2 cellular contexts compared by ENCODE assay signal in the genomic region with DNA sequence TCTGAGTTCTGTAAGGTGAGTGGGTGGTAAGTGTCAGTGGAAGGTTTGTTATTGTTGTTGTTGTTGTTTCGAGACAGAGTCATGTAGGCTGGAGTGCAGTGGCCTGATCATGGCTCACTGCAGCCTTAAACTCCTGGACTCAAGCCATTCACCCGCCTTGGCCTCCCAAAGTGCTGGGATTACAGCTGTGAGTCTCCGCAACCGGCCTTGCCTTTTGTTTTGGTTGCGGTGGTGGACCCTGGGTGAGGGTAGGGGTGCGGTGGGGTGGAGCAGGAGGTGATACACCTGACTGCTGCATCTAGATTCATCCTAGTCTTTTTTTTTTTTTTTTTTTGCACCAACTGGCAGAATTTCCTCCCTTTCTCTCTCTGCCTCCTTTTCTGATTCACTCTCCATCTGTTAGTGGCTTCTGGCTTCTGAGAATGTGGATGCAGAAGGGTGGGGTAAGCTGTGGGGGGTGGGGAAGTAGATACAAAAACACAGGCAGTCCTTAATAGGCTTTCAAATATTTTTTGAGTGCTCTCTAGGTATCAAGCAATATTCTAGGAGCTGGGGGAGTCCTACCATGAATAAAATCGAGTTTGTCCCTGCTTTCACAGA.
TF ChIP-seq lines count a peak whose summit lies in the region.

No MANE protein-coding gene starts in this region.

TF ChIP-seq in GM12891, 5 proteins besides CTCF, POLR2A, EP300 and RAD21:
- no peak for TF ChIP-seq SPI1 (IDR thresholded peaks at IDR 0.05; ENCODE audit: low read depth, low read length)
- TF ChIP-seq TAF1 (IDR thresholded peaks at IDR 0.05; ENCODE audit: low read depth, low read length) = no peak
- TF ChIP-seq POLR2AphosphoS5 (IDR thresholded peaks at IDR 0.05; ENCODE audit: low read depth, low read length) = no peak
- no peak for TF ChIP-seq POU2F2 (IDR thresholded peaks at IDR 0.05; ENCODE audit: low read depth, low read length)
- no peak for TF ChIP-seq PAX5 (IDR thresholded peaks at IDR 0.05; ENCODE audit: insufficient read depth, low read length, severe bottlenecking)

TF ChIP-seq in H1, 55 proteins besides CTCF, POLR2A, EP300 and RAD21:
- TF ChIP-seq SP1 (IDR thresholded peaks at IDR 0.05; ENCODE audit: low read depth, low read length) = no peak
- TF ChIP-seq KDM4A (IDR thresholded peaks at IDR 0.05; ENCODE audit: low read depth, low read length, severe bottlenecking) = no peak
- TF ChIP-seq HDAC2 (IDR thresholded peaks at IDR 0.05; ENCODE audit: borderline replicate concordance in 1 of 2, low read depth in 2 of 2, low read length in 2 of 2) = no peak
- TF ChIP-seq, protein P1, sequence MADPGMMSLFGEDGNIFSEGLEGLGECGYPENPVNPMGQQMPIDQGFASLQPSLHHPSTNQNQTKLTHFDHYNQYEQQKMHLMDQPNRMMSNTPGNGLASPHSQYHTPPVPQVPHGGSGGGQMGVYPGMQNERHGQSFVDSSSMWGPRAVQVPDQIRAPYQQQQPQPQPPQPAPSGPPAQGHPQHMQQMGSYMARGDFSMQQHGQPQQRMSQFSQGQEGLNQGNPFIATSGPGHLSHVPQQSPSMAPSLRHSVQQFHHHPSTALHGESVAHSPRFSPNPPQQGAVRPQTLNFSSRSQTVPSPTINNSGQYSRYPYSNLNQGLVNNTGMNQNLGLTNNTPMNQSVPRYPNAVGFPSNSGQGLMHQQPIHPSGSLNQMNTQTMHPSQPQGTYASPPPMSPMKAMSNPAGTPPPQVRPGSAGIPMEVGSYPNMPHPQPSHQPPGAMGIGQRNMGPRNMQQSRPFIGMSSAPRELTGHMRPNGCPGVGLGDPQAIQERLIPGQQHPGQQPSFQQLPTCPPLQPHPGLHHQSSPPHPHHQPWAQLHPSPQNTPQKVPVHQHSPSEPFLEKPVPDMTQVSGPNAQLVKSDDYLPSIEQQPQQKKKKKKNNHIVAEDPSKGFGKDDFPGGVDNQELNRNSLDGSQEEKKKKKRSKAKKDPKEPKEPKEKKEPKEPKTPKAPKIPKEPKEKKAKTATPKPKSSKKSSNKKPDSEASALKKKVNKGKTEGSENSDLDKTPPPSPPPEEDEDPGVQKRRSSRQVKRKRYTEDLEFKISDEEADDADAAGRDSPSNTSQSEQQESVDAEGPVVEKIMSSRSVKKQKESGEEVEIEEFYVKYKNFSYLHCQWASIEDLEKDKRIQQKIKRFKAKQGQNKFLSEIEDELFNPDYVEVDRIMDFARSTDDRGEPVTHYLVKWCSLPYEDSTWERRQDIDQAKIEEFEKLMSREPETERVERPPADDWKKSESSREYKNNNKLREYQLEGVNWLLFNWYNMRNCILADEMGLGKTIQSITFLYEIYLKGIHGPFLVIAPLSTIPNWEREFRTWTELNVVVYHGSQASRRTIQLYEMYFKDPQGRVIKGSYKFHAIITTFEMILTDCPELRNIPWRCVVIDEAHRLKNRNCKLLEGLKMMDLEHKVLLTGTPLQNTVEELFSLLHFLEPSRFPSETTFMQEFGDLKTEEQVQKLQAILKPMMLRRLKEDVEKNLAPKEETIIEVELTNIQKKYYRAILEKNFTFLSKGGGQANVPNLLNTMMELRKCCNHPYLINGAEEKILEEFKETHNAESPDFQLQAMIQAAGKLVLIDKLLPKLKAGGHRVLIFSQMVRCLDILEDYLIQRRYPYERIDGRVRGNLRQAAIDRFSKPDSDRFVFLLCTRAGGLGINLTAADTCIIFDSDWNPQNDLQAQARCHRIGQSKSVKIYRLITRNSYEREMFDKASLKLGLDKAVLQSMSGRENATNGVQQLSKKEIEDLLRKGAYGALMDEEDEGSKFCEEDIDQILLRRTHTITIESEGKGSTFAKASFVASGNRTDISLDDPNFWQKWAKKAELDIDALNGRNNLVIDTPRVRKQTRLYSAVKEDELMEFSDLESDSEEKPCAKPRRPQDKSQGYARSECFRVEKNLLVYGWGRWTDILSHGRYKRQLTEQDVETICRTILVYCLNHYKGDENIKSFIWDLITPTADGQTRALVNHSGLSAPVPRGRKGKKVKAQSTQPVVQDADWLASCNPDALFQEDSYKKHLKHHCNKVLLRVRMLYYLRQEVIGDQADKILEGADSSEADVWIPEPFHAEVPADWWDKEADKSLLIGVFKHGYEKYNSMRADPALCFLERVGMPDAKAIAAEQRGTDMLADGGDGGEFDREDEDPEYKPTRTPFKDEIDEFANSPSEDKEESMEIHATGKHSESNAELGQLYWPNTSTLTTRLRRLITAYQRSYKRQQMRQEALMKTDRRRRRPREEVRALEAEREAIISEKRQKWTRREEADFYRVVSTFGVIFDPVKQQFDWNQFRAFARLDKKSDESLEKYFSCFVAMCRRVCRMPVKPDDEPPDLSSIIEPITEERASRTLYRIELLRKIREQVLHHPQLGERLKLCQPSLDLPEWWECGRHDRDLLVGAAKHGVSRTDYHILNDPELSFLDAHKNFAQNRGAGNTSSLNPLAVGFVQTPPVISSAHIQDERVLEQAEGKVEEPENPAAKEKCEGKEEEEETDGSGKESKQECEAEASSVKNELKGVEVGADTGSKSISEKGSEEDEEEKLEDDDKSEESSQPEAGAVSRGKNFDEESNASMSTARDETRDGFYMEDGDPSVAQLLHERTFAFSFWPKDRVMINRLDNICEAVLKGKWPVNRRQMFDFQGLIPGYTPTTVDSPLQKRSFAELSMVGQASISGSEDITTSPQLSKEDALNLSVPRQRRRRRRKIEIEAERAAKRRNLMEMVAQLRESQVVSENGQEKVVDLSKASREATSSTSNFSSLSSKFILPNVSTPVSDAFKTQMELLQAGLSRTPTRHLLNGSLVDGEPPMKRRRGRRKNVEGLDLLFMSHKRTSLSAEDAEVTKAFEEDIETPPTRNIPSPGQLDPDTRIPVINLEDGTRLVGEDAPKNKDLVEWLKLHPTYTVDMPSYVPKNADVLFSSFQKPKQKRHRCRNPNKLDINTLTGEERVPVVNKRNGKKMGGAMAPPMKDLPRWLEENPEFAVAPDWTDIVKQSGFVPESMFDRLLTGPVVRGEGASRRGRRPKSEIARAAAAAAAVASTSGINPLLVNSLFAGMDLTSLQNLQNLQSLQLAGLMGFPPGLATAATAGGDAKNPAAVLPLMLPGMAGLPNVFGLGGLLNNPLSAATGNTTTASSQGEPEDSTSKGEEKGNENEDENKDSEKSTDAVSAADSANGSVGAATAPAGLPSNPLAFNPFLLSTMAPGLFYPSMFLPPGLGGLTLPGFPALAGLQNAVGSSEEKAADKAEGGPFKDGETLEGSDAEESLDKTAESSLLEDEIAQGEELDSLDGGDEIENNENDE (IDR thresholded peaks at IDR 0.05; ENCODE audit: insufficient replicate concordance, low read length) = no peak
- no peak for TF ChIP-seq SIRT6 (IDR thresholded peaks at IDR 0.05; ENCODE audit: low read length)
- no peak for TF ChIP-seq BACH1 (IDR thresholded peaks at IDR 0.05; ENCODE audit: low read length)
- no peak for TF ChIP-seq CHD2 (IDR thresholded peaks at IDR 0.05; ENCODE audit: low read length)
- no peak for TF ChIP-seq PHF8 (conservative IDR thresholded peaks at IDR 0.05; ENCODE audit: low read depth, low read length)
- TF ChIP-seq KDM5A (IDR thresholded peaks at IDR 0.05; ENCODE audit: low read length) = no peak
- TF ChIP-seq MAFK (IDR thresholded peaks at IDR 0.05; ENCODE audit: low read depth, low read length) = no peak
- no peak for TF ChIP-seq RXRA (IDR thresholded peaks at IDR 0.05; ENCODE audit: insufficient read depth, low read depth, low read length)
- TF ChIP-seq EGR1 (IDR thresholded peaks at IDR 0.05; ENCODE audit: borderline replicate concordance, low read depth, low read length) = no peak
- no peak for TF ChIP-seq FOSL1 (IDR thresholded peaks at IDR 0.05; ENCODE audit: insufficient read depth, low read depth, low read length)
- no peak for TF ChIP-seq SP4 (IDR thresholded peaks at IDR 0.05; ENCODE audit: low read length)
TF ChIP-seq in H1: peak in this region for 0.
